Comparison of ENCODE assay signal across 8 cellular contexts in genomic region chr10:69360485-69361302, GRCh38. TPM values are rescaled to one million over a fixed set of nuclear protein-coding genes. Genes with fewer than 3 reads are reported as not detected.
DNase-seq lines count a peak whose midpoint lies in the region; ATAC-seq and TF ChIP-seq lines count a peak whose summit lies in the region.

No MANE protein-coding gene starts in this region.

- H3K9me3 ChIP-seq in HCT116 (ENCODE audit: control insufficient read depth in 1 of 2, insufficient read depth in 1 of 2, low read depth in 1 of 2, low read length in 2 of 2), result no peaks in the 10 kb centered on the region
- H3K9me3 ChIP-seq in stomach, result no peaks in the 10 kb centered on the region

- no peak overlapping the region for H3K9ac ChIP-seq in HCT116 (ENCODE audit: low read length)

- H3K4me1 ChIP-seq in HCT116 (ENCODE audit: control insufficient read depth in 1 of 2, insufficient read depth in 2 of 2, low read length in 2 of 2) (no peaks in the 10 kb centered on the region), stomach (peaks cover 43 to 85% (median 62%) of the 10 kb centered on the region in 4 donors)

- H3K4me2 ChIP-seq in HCT116 (ENCODE audit: low read length), result no peak overlapping the region

- no peaks in the 10 kb centered on the region for H3K9me3 Mint-ChIP-seq in activated T-helper 17 cell treated with anti-CD3 and anti-CD28 coated beads, Interleukin-2, amount 50 U/mL, for 72 hours

- no peak for TF ChIP-seq RAD21 in HCT116 (IDR thresholded peaks at IDR 0.05; ENCODE audit: low read depth)

- H4K20me1 ChIP-seq in HCT116 (ENCODE audit: insufficient read depth), result no peaks in the 10 kb centered on the region

- DNase-seq in HCT116 (ENCODE audit: low read depth, low spot score) (no peak), left ventricle myocardium superior (peak; percentile 82), stomach (peak; percentile 94), SK-N-DZ (ENCODE audit: low spot score) (no peak), NCI-H1694 (lab: John Stamatoyannopoulos, UW) (no peak), RPMI8226 (no peak)

- no peak for TF ChIP-seq EP300 in stomach (IDR thresholded peaks at IDR 0.05)

- no peaks in the 10 kb centered on the region for H3K79me2 ChIP-seq in HCT116 (ENCODE audit: insufficient read depth, low read length)

- TF ChIP-seq POLR2A in HCT116 (IDR thresholded peaks at IDR 0.05; ENCODE audit: borderline replicate concordance, extremely low read depth, insufficient read depth, insufficient read length), result no peak
- no peak for TF ChIP-seq POLR2A in stomach (IDR thresholded peaks at IDR 0.05)

- peak overlapping the region; percentile 37 for H3K27ac Mint-ChIP-seq in activated T-helper 17 cell treated with anti-CD3 and anti-CD28 coated beads, Interleukin-2, amount 50 U/mL, for 72 hours

- TF ChIP-seq CTCF in HCT116 (IDR thresholded peaks at IDR 0.05 in 2 of 3, conservative IDR thresholded peaks at IDR 0.05 in 1 of 3; ENCODE audit: borderline replicate concordance in 1 of 3, insufficient read depth in 1 of 3, low read depth in 2 of 3, low read length in 2 of 3) (no peak), stomach (IDR thresholded peaks at IDR 0.05) (no peak)

- H3K27me3 Mint-ChIP-seq in activated T-helper 17 cell treated with anti-CD3 and anti-CD28 coated beads, Interleukin-2, amount 50 U/mL, for 72 hours, result no peaks in the 10 kb centered on the region

- H3K4me3 Mint-ChIP-seq in activated T-helper 17 cell treated with anti-CD3 and anti-CD28 coated beads, Interleukin-2, amount 50 U/mL, for 72 hours, result peak overlapping the region; percentile 51

- POLR2A ChIA-PET in HCT116 (lab: Charles Lee), result no interaction called here

- H3K36me3 ChIP-seq in HCT116 (ENCODE audit: control insufficient read depth in 1 of 2, insufficient read depth in 2 of 2, low read length in 2 of 2) (peaks cover 0 to 4% of the 10 kb centered on the region in 2 experiments; a peak in 1 of 4 replicates), stomach (peaks cover 7 to 29% (median 16%) of the 10 kb centered on the region in 4 donors)

- no peak overlapping the region for H3K27ac ChIP-seq in HCT116 (ENCODE audit: low read depth, low read length)
- H3K27ac ChIP-seq in stomach, result peak overlapping the region; percentile 83 to 89 (median 86)

- peaks cover 35% of the 10 kb centered on the region for H3K4me1 Mint-ChIP-seq in activated T-helper 17 cell treated with anti-CD3 and anti-CD28 coated beads, Interleukin-2, amount 50 U/mL, for 72 hours

- ATAC-seq in HCT116 (no peak), left ventricle myocardium superior (peak; percentile 82), HG03565 (IDR thresholded peaks at IDR 0.05; ENCODE audit: unreplicated experiment) (no peak)
- ATAC-seq in activated T-helper 17 cell treated with anti-CD3 and anti-CD28 coated beads, Interleukin-2, amount 50 U/mL, for 72 hours (replicated peaks), result no peak

- no peaks in the 10 kb centered on the region for H3K9me2 ChIP-seq in HCT116 (ENCODE audit: insufficient read depth)

- H3K36me3 Mint-ChIP-seq in activated T-helper 17 cell treated with anti-CD3 and anti-CD28 coated beads, Interleukin-2, amount 50 U/mL, for 72 hours (ENCODE audit: low read depth), result peaks cover 83% of the 10 kb centered on the region

- no peak overlapping the region for H3K4me3 ChIP-seq in HCT116 (replicated peaks in 1 of 2; ENCODE audit: low read depth in 1 of 2, low read length in 2 of 2)
- peak overlapping the region in 1 of 4 donors; percentile 12 for H3K4me3 ChIP-seq in stomach

- CTCF ChIA-PET in HCT116 (lab: Charles Lee), result no interaction called here

- H3K27me3 ChIP-seq in HCT116 (ENCODE audit: insufficient read depth, low read length) (no peaks in the 10 kb centered on the region), stomach (no peaks in the 10 kb centered on the region)

- H2AFZ ChIP-seq in HCT116 (ENCODE audit: low read depth, low read length, poor library complexity, severe bottlenecking), result no peak overlapping the region

- BruUV-seq in HCT116 (replicated peaks; lab: Mats Ljungman, UMichigan), result no TSS peak

- intact Hi-C loops in HCT116 (cut with micrococcal nuclease) (no loop called here), left ventricle myocardium superior (cut with micrococcal nuclease) (no loop called here), stomach (cut with DNase I; ENCODE audit: low total_unique reads) (no loop called here)

- RAD21 ChIA-PET in HCT116 (lab: Charles Lee; ENCODE audit: low non-redundant PET in 1 of 2, low total read pairs in 2 of 2, uncharacterized antibody in 2 of 2, unreplicated experiment in 2 of 2), result no interaction called here

- WGBS in stomach, 5 donors, result 20 to 40% (median 31%) methylated on average over 6 to 8 of the region's 8 CpGs

TF ChIP-seq in HCT116, 20 proteins besides CTCF, POLR2A, EP300 and RAD21:
- no peak for TF ChIP-seq EZH2 (IDR thresholded peaks at IDR 0.05)
- TF ChIP-seq, protein P1, sequence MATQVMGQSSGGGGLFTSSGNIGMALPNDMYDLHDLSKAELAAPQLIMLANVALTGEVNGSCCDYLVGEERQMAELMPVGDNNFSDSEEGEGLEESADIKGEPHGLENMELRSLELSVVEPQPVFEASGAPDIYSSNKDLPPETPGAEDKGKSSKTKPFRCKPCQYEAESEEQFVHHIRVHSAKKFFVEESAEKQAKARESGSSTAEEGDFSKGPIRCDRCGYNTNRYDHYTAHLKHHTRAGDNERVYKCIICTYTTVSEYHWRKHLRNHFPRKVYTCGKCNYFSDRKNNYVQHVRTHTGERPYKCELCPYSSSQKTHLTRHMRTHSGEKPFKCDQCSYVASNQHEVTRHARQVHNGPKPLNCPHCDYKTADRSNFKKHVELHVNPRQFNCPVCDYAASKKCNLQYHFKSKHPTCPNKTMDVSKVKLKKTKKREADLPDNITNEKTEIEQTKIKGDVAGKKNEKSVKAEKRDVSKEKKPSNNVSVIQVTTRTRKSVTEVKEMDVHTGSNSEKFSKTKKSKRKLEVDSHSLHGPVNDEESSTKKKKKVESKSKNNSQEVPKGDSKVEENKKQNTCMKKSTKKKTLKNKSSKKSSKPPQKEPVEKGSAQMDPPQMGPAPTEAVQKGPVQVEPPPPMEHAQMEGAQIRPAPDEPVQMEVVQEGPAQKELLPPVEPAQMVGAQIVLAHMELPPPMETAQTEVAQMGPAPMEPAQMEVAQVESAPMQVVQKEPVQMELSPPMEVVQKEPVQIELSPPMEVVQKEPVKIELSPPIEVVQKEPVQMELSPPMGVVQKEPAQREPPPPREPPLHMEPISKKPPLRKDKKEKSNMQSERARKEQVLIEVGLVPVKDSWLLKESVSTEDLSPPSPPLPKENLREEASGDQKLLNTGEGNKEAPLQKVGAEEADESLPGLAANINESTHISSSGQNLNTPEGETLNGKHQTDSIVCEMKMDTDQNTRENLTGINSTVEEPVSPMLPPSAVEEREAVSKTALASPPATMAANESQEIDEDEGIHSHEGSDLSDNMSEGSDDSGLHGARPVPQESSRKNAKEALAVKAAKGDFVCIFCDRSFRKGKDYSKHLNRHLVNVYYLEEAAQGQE (IDR thresholded peaks at IDR 0.05; ENCODE audit: low read depth), result peak; percentile 29; the same call in 1 of the 2 replicates
TF ChIP-seq in HCT116: peak in this region for 1.

RNA-seq across cellular contexts. Expression of gene TACR2, which starts 56.0 kb away (rescaled TPM):
- not detected for total RNA-seq in HCT116 (2021; ENCODE audit: unreplicated experiment)
- 0.09 and 0.14 TPM in 2 replicates for polyA plus RNA-seq in HCT116 (2012)
- not detected for total RNA-seq in activated T-helper 17 cell treated with anti-CD3 and anti-CD28 coated beads, Interleukin-2, amount 50 U/mL, for 72 hours
- total RNA-seq in left ventricle myocardium superior, result not detected
- total RNA-seq in stomach, result 100 to 1,000 TPM in 1 of 5 donors, 10 to 100 TPM in 3, 1 to 10 TPM in 1; 5.7 to 133 (median 14.3) TPM
- polyA plus RNA-seq in stomach, result 10 to 100 TPM in 1 of 3 donors, under 1 TPM in 1, not detected in 1; 0.56 to 67.8 TPM
- polyA plus RNA-seq in SK-N-DZ (2014; cell fraction: cytosol; rRNA removed), result 0.07 TPM in 1 of 2 replicates, not detected in the other
- not detected in 2 replicates for polyA plus RNA-seq in SK-N-DZ (2014; cell fraction: nucleus; rRNA removed)

Comparison
In these comparisons a context has a peak if more than half of its experiments do, and no peak if none do; other contexts are left out.
1. DNase-seq: peak in left ventricle myocardium superior (single experiment) and stomach (single experiment); none in HCT116 (single experiment), SK-N-DZ (single experiment), NCI-H1694 (single experiment) and RPMI8226 (single experiment).